In genomic region chr3:65944252-65944651, GRCh38 we compare ENCODE assay signal across 30 cellular contexts.
"Had no signal": no experiment of that assay in that cellular context is flagged by ENCODE, and none has a peak within 500 bp of the region (broad histone marks: within the 10 kb centered on the region; RNA-seq: fewer than 3 reads in every experiment).

No MANE protein-coding gene starts in this region.

- H3K4me1 Mint-ChIP-seq: activated CD4-positive, alpha-beta memory T cell treated with anti-CD3 and anti-CD28 coated beads, Interleukin-2, amount 10 ng/mL, durations not matched to agents 7 days and 5 days; activated CD4-positive, alpha-beta T cell treated with anti-CD3 and anti-CD28 coated beads, Interleukin-2, amount 10 ng/mL, durations not matched to agents 7 days and 5 days; activated naive CD4-positive, alpha-beta T cell treated with anti-CD3 and anti-CD28 coated beads, Interleukin-2, amount 10 ng/mL, durations not matched to agents 7 days and 5 days; activated naive CD8-positive, alpha-beta T cell treated with anti-CD3 and anti-CD28 coated beads, Interleukin-2, amount 10 ng/mL, durations not matched to agents 7 days and 5 days had no signal

- H3K27me3 Mint-ChIP-seq: activated CD4-positive, alpha-beta T cell treated with anti-CD3 and anti-CD28 coated beads, Interleukin-2, amount 10 ng/mL, durations not matched to agents 7 days and 5 days; activated naive CD4-positive, alpha-beta T cell treated with anti-CD3 and anti-CD28 coated beads, Interleukin-2, amount 10 ng/mL, durations not matched to agents 7 days and 5 days; activated T-cell treated with anti-CD3 and anti-CD28 coated beads, Interleukin-2, amount 50 U/mL, for 24 hours had no signal

- H3K36me3 Mint-ChIP-seq: activated naive CD4-positive, alpha-beta T cell treated with anti-CD3 and anti-CD28 coated beads, Interleukin-2, amount 10 ng/mL, durations not matched to agents 7 days and 5 days; activated naive CD4-positive, alpha-beta T cell treated with anti-CD3 and anti-CD28 coated beads, Interleukin-2, amount 50 U/mL, for 72 hours; activated naive CD8-positive, alpha-beta T cell treated with anti-CD3 and anti-CD28 coated beads, Interleukin-2, amount 10 ng/mL, durations not matched to agents 7 days and 5 days; brain had no signal

- H3K27ac ChIP-seq: cardiac muscle cell, colonic mucosa, epithelial cell of prostate, esophagus squamous epithelium, gastroesophageal sphincter had no signal

- FAIRE-seq: endometrium, endothelial cell of umbilical vein had no signal

- H3K9me3 ChIP-seq: ascending aorta, breast epithelium, colonic mucosa, esophagus squamous epithelium, gastroesophageal sphincter had no signal

- H3K27ac Mint-ChIP-seq: activated CD4-positive, alpha-beta memory T cell treated with anti-CD3 and anti-CD28 coated beads, Interleukin-2, amount 10 ng/mL, durations not matched to agents 7 days and 5 days; activated CD4-positive, alpha-beta T cell treated with anti-CD3 and anti-CD28 coated beads, Interleukin-2, amount 10 ng/mL, durations not matched to agents 7 days and 5 days; activated naive CD4-positive, alpha-beta T cell treated with anti-CD3 and anti-CD28 coated beads, Interleukin-2, amount 10 ng/mL, durations not matched to agents 7 days and 5 days; activated naive CD4-positive, alpha-beta T cell treated with anti-CD3 and anti-CD28 coated beads, Interleukin-2, amount 50 U/mL, for 72 hours; activated naive CD8-positive, alpha-beta T cell treated with anti-CD3 and anti-CD28 coated beads, Interleukin-2, amount 10 ng/mL, durations not matched to agents 7 days and 5 days; activated T-cell treated with anti-CD3 and anti-CD28 coated beads, Interleukin-2, amount 50 U/mL, for 24 hours; activated T-cell treated with anti-CD3 and anti-CD28 coated beads, Interleukin-2, amount 50 U/mL, for 72 hours; brain had no signal

- DNase-seq: activated CD4-positive, alpha-beta memory T cell treated with anti-CD3 and anti-CD28 coated beads, Interleukin-2, amount 10 ng/mL, durations not matched to agents 7 days and 5 days; activated CD4-positive, alpha-beta T cell treated with anti-CD3 and anti-CD28 coated beads for 1 hour; activated CD4-positive, alpha-beta T cell treated with anti-CD3 and anti-CD28 coated beads for 4 hours; activated CD4-positive, alpha-beta T cell treated with anti-CD3 and anti-CD28 coated beads, Interleukin-2, amount 10 ng/mL, durations not matched to agents 7 days and 5 days; activated CD4-positive, alpha-beta T cell treated with anti-CD3 and anti-CD28 coated beads, Interleukin-2, amount 50 U/mL, for 4 hours; activated CD8-positive, alpha-beta memory T cell treated with anti-CD3 and anti-CD28 coated beads, Interleukin-2, amount 50 U/mL, for 48 hours; activated gamma-delta T cell; activated naive CD4-positive, alpha-beta T cell; activated naive CD4-positive, alpha-beta T cell treated with anti-CD3 and anti-CD28 coated beads, Interleukin-2, amount 10 ng/mL, durations not matched to agents 7 days and 5 days; activated naive CD8-positive, alpha-beta T cell treated with anti-CD3 and anti-CD28 coated beads, Interleukin-2, amount 10 ng/mL, durations not matched to agents 7 days and 5 days; activated T-cell treated with anti-CD3 and anti-CD28 coated beads for 4 hours; activated T-cell treated with anti-CD3 and anti-CD28 coated beads, Interleukin-2, amount 50 U/mL, for 24 hours; activated T-cell treated with anti-CD3 and anti-CD28 coated beads, Interleukin-2, amount 50 U/mL, for 72 hours; central memory CD4-positive, alpha-beta T cell; cerebellar nuclear complex; colonic mucosa; effector CD8-positive, alpha-beta T cell; esophagus squamous epithelium; foreskin melanocyte; T-helper 1 cell; T-helper 2 cell had no signal

- H3K4me1 ChIP-seq: breast epithelium had no signal

- H3K4me3 Mint-ChIP-seq: activated CD4-positive, alpha-beta memory T cell treated with anti-CD3 and anti-CD28 coated beads, Interleukin-2, amount 10 ng/mL, durations not matched to agents 7 days and 5 days; activated CD4-positive, alpha-beta T cell treated with anti-CD3 and anti-CD28 coated beads, Interleukin-2, amount 10 ng/mL, durations not matched to agents 7 days and 5 days; activated naive CD4-positive, alpha-beta T cell treated with anti-CD3 and anti-CD28 coated beads, Interleukin-2, amount 10 ng/mL, durations not matched to agents 7 days and 5 days; activated naive CD8-positive, alpha-beta T cell treated with anti-CD3 and anti-CD28 coated beads, Interleukin-2, amount 10 ng/mL, durations not matched to agents 7 days and 5 days; activated T-cell treated with anti-CD3 and anti-CD28 coated beads, Interleukin-2, amount 50 U/mL, for 24 hours; activated T-cell treated with anti-CD3 and anti-CD28 coated beads, Interleukin-2, amount 50 U/mL, for 72 hours; brain had no signal

- H3K9me3 Mint-ChIP-seq: activated CD4-positive, alpha-beta memory T cell treated with anti-CD3 and anti-CD28 coated beads, Interleukin-2, amount 10 ng/mL, durations not matched to agents 7 days and 5 days; activated CD4-positive, alpha-beta T cell treated with anti-CD3 and anti-CD28 coated beads, Interleukin-2, amount 10 ng/mL, durations not matched to agents 7 days and 5 days; activated naive CD4-positive, alpha-beta T cell treated with anti-CD3 and anti-CD28 coated beads, Interleukin-2, amount 10 ng/mL, durations not matched to agents 7 days and 5 days; activated naive CD4-positive, alpha-beta T cell treated with anti-CD3 and anti-CD28 coated beads, Interleukin-2, amount 50 U/mL, for 72 hours; activated naive CD8-positive, alpha-beta T cell treated with anti-CD3 and anti-CD28 coated beads, Interleukin-2, amount 10 ng/mL, durations not matched to agents 7 days and 5 days; activated T-cell treated with anti-CD3 and anti-CD28 coated beads, Interleukin-2, amount 50 U/mL, for 24 hours; activated T-cell treated with anti-CD3 and anti-CD28 coated beads, Interleukin-2, amount 50 U/mL, for 72 hours had no signal

- ATAC-seq: activated naive CD4-positive, alpha-beta T cell treated with anti-CD3 and anti-CD28 coated beads, Interleukin-2, amount 50 U/mL, for 72 hours; activated T-cell treated with anti-CD3 and anti-CD28 coated beads, Interleukin-2, amount 50 U/mL, for 72 hours; gastroesophageal sphincter had no signal

- H3K27me3 ChIP-seq: ascending aorta, breast epithelium, cardiac muscle cell, colonic mucosa, esophagus squamous epithelium, gastroesophageal sphincter had no signal

- H3K36me3 ChIP-seq: ascending aorta, breast epithelium, cardiac muscle cell, colonic mucosa, esophagus squamous epithelium, gastroesophageal sphincter had no signal

- H3K4me3 ChIP-seq: ascending aorta, breast epithelium, cardiac muscle cell, colonic mucosa, esophagus squamous epithelium, gastroesophageal sphincter had no signal
